1 cellular context compared by ENCODE assay signal in genomic region chr5:169081008-169081724, GRCh38.
TF ChIP-seq lines count a peak whose summit lies in the region.

No MANE protein-coding gene starts in this region.

TF ChIP-seq in WTC11, 78 proteins besides CTCF, POLR2A, EP300 and RAD21:
- TF ChIP-seq ZNF423 (CRISPR knock-in tag; IDR thresholded peaks at IDR 0.05) (peak; percentile 99), KAT7 (CRISPR knock-in tag; IDR thresholded peaks at IDR 0.05; ENCODE audit: borderline replicate concordance) (no peak), AR (CRISPR knock-in tag; IDR thresholded peaks at IDR 0.05) (no peak), ZNF121 (CRISPR knock-in tag; IDR thresholded peaks at IDR 0.05) (no peak)
- TF ChIP-seq, protein P1, sequence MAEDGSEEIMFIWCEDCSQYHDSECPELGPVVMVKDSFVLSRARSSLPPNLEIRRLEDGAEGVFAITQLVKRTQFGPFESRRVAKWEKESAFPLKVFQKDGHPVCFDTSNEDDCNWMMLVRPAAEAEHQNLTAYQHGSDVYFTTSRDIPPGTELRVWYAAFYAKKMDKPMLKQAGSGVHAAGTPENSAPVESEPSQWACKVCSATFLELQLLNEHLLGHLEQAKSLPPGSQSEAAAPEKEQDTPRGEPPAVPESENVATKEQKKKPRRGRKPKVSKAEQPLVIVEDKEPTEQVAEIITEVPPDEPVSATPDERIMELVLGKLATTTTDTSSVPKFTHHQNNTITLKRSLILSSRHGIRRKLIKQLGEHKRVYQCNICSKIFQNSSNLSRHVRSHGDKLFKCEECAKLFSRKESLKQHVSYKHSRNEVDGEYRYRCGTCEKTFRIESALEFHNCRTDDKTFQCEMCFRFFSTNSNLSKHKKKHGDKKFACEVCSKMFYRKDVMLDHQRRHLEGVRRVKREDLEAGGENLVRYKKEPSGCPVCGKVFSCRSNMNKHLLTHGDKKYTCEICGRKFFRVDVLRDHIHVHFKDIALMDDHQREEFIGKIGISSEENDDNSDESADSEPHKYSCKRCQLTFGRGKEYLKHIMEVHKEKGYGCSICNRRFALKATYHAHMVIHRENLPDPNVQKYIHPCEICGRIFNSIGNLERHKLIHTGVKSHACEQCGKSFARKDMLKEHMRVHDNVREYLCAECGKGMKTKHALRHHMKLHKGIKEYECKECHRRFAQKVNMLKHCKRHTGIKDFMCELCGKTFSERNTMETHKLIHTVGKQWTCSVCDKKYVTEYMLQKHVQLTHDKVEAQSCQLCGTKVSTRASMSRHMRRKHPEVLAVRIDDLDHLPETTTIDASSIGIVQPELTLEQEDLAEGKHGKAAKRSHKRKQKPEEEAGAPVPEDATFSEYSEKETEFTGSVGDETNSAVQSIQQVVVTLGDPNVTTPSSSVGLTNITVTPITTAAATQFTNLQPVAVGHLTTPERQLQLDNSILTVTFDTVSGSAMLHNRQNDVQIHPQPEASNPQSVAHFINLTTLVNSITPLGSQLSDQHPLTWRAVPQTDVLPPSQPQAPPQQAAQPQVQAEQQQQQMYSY (CRISPR knock-in tag; IDR thresholded peaks at IDR 0.05) = peak; percentile 86
